8 cellular contexts compared by ENCODE assay signal in the genomic region with DNA sequence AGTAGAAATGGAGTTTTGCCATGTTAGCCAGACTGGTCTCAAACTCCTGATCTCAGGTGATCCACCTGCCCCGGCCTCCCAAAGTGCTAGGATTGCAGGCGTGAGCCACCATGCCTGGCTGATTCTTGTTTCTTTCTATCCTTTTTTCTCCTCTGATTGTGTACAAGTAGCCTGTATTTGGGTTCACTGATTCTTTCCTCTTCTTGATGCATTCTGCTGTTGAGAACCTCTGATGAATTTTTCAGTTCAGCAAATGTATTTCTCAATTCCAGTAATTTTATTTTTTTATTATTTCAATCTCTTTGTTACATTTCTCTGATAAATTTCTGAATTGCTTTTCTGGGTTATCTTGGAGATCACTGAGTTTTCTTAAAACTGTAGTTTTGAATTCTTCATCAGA. TPM values are rescaled to one million over a fixed set of nuclear protein-coding genes. Genes with fewer than 3 reads are reported as not detected.
"Had no signal": no experiment of that assay in that cellular context is flagged by ENCODE, and none has a peak within 500 bp of the region (broad histone marks: within the 10 kb centered on the region; RNA-seq: fewer than 3 reads in every experiment).

No MANE protein-coding gene starts in this region.

- H3K4me1 Mint-ChIP-seq: IgD-negative memory B cell had no signal

- H3K4me3 Mint-ChIP-seq: IgD-negative memory B cell had no signal

- DNase-seq: IMR-90, KBM-7, KG1 had no signal

- FAIRE-seq: HTR-8/SVneo had no signal

- H3K27ac Mint-ChIP-seq: IgD-negative memory B cell had no signal

- H3K27ac ChIP-seq: HL-60, KMS-11 had no signal

- H3K4me2 ChIP-seq: KMS-11 had no signal

- H3K9ac ChIP-seq: KMS-11 had no signal

RNA-seq across cellular contexts. Expression of a gene that starts 58.8 kb away (rescaled TPM):
- total RNA-seq: HT-29, IMR-90 had no signal
- polyA plus RNA-seq: IgD-negative memory B cell, IMR-90 had no signal
